In genomic region chr11:70872950-70873735, GRCh38 we compare ENCODE assay signal across 20 cellular contexts.
DNase-seq lines count a peak whose midpoint lies in the region; ATAC-seq lines count a peak whose summit lies in the region.
"Had no signal": no experiment of that assay in that cellular context is flagged by ENCODE, and none has a peak within 500 bp of the region (broad histone marks: within the 10 kb centered on the region; RNA-seq: fewer than 3 reads in every experiment).

No MANE protein-coding gene starts in this region.

- no peaks in the 10 kb centered on the region for H3K27me3 ChIP-seq in SJSA1 (replicated peaks)
- H3K27me3 ChIP-seq: esophagus muscularis mucosa had no signal

- H3K27ac ChIP-seq in SJSA1: peak overlapping the region; percentile 91
- H3K27ac ChIP-seq: PC-9, spleen had no signal

- ATAC-seq in HG03108 (IDR thresholded peaks at IDR 0.05; ENCODE audit: unreplicated experiment) (no peak), sciatic nerve (no peak), HG02588 (IDR thresholded peaks at IDR 0.05; ENCODE audit: unreplicated experiment) (no peak), HG03139 (IDR thresholded peaks at IDR 0.05; ENCODE audit: unreplicated experiment) (no peak)
- ATAC-seq: natural killer cell treated with Interleukin-12 subunit alpha and Interleukin-12 subunit beta and Interleukin-15 and Interleukin-18, amount 100 ng/mL, for 72 hours had no signal

- H3K36me3 ChIP-seq in SJSA1: no peaks in the 10 kb centered on the region
- H3K36me3 ChIP-seq: esophagus muscularis mucosa, spleen had no signal

- DNase-seq in ELF-1 (ENCODE audit: low read depth, low spot score) (peak; percentile 18), NCI-H146 treated with DMSO at 0.1 percent for 48 hours (lab: John Stamatoyannopoulos, UW; ENCODE audit: unreplicated experiment) (peak; percentile 35), SJSA1 (ENCODE audit: low read depth in 1 of 2, low spot score in 2 of 2) (peak in 1 of 2 experiments; percentile 76), iPS-NIHi7 (ENCODE audit: extremely low spot score) (peak; percentile 65), sciatic nerve (ENCODE audit: low spot score) (no peak)
- DNase-seq: activated CD4-positive, alpha-beta T cell treated with anti-CD3 and anti-CD28 coated beads for 1 hour; activated effector memory CD4-positive, alpha-beta T cell treated with anti-CD3 and anti-CD28 coated beads, Interleukin-2, amount 50 U/mL, for 16 hours; amniotic stem cell; central memory CD4-positive, alpha-beta T cell; HCEC 1CT; NCI-H1048; PC-9; spleen; stimulated activated CD8-positive, alpha-beta memory T cell treated with anti-CD3 and anti-CD28 coated beads, Interleukin-4, amount 100 ng/mL, for 48 hours; T-helper 9 cell had no signal

- intact Hi-C loops in sciatic nerve (cut with DNase I): no loop called here

- H3K9me3 ChIP-seq in SJSA1 (replicated peaks): peaks cover 57% of the 10 kb centered on the region
- H3K9me3 ChIP-seq: esophagus muscularis mucosa, spleen had no signal

- peaks cover 61% of the 10 kb centered on the region for H3K4me1 ChIP-seq in SJSA1 (replicated peaks)

- H3K4me3 ChIP-seq in SJSA1: no peak overlapping the region
- H3K4me3 ChIP-seq: esophagus muscularis mucosa, PC-9, spleen had no signal
